Comparison of ENCODE assay signal across 32 cellular contexts in the genomic region with DNA sequence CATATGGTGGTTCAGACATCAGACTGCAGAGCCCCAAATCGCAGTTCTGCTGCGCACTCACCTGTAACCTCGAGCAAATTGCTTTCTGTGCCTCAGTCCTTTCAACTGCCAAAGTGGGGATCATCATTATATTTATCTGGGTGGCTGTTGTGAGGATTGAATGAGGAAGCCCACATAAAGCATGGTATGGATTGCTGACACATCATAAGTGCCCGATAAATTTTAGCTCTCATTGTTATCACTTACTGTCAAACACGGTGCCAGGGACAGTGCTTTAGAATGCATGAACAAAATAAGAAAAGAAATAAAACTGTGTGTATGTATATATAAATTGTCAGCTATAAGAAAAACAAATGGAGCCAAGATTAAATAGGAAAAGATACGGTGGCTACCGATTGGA.
"Had no signal": no experiment of that assay in that cellular context is flagged by ENCODE, and none has a peak within 500 bp of the region (broad histone marks: within the 10 kb centered on the region; RNA-seq: fewer than 3 reads in every experiment).

No MANE protein-coding gene starts in this region.

- H3K4me1 Mint-ChIP-seq: activated B cell treated with CpG ODN at 0.5 μM for 24 hours; activated CD4-positive, alpha-beta T cell treated with anti-CD3 and anti-CD28 coated beads, Interleukin-2, amount 10 ng/mL, durations not matched to agents 24 days and 14 days; activated naive CD4-positive, alpha-beta T cell treated with anti-CD3 and anti-CD28 coated beads, Interleukin-2, amount 10 ng/mL, durations not matched to agents 7 days and 5 days; activated naive CD4-positive, alpha-beta T cell treated with anti-CD3 and anti-CD28 coated beads, Interleukin-2, amount 50 U/mL, for 24 hours; activated naive CD8-positive, alpha-beta T cell treated with anti-CD3 and anti-CD28 coated beads, Interleukin-2, amount 10 ng/mL, durations not matched to agents 7 days and 5 days; activated naive CD8-positive, alpha-beta T cell treated with anti-CD3 and anti-CD28 coated beads, Interleukin-2, amount 50 U/mL, for 24 hours had no signal

- H3K27me3 ChIP-seq: ascending aorta, brain microvascular endothelial cell, breast epithelium had no signal

- H3K36me3 ChIP-seq: ascending aorta, brain microvascular endothelial cell, breast epithelium had no signal

- H3K4me1 ChIP-seq: ascending aorta, breast epithelium had no signal

- H3K9me3 ChIP-seq: ascending aorta, breast epithelium had no signal

- ATAC-seq: activated CD8-positive, alpha-beta T cell treated with anti-CD3 and anti-CD28 coated beads for 36 hours; activated naive CD8-positive, alpha-beta T cell treated with anti-CD3 and anti-CD28 coated beads, Interleukin-2, amount 50 U/mL, for 24 hours had no signal

- H3K27ac Mint-ChIP-seq: activated B cell treated with CpG ODN at 0.5 μM for 24 hours; activated CD4-positive, alpha-beta memory T cell treated with anti-CD3 and anti-CD28 coated beads for 36 hours; activated CD4-positive, alpha-beta T cell treated with anti-CD3 and anti-CD28 coated beads, Interleukin-2, amount 10 ng/mL, durations not matched to agents 24 days and 14 days; activated CD8-positive, alpha-beta T cell treated with anti-CD3 and anti-CD28 coated beads for 36 hours; activated naive CD4-positive, alpha-beta T cell treated with anti-CD3 and anti-CD28 coated beads, Interleukin-2, amount 10 ng/mL, durations not matched to agents 7 days and 5 days; activated naive CD4-positive, alpha-beta T cell treated with anti-CD3 and anti-CD28 coated beads, Interleukin-2, amount 50 U/mL, for 24 hours; activated naive CD8-positive, alpha-beta T cell; activated naive CD8-positive, alpha-beta T cell treated with anti-CD3 and anti-CD28 coated beads, Interleukin-2, amount 10 ng/mL, durations not matched to agents 7 days and 5 days; activated naive CD8-positive, alpha-beta T cell treated with anti-CD3 and anti-CD28 coated beads, Interleukin-2, amount 50 U/mL, for 24 hours; activated T-cell treated with anti-CD3 and anti-CD28 coated beads, Interleukin-2, amount 50 U/mL, for 24 hours; activated T-helper 2 cell treated with anti-CD3 and anti-CD28 coated beads, Interferon-gamma antibody, Interleukin-2, Interleukin-4, amounts not matched to agents 10 μg/mL and 5 μg/mL and 100 μg/mL, durations not matched to agents 14 hours and 24 hours and 36 hours; T-helper 1 cell treated with Interleukin-12 subunit alpha and Interleukin-12 subunit beta and Interleukin-4 antibody, amounts not matched to agents 30 μg/mL and 1 μg/mL, for 36 hours; T-helper 2 cell treated with Interferon-gamma antibody and Interleukin-4, amounts not matched to agents 5 μg/mL and 100 μg/mL, for 36 hours had no signal

- H3K9me3 Mint-ChIP-seq: activated B cell treated with CpG ODN at 0.5 μM for 24 hours; activated CD4-positive, alpha-beta memory T cell treated with anti-CD3 and anti-CD28 coated beads for 36 hours; activated CD4-positive, alpha-beta T cell treated with anti-CD3 and anti-CD28 coated beads, Interleukin-2, amount 10 ng/mL, durations not matched to agents 24 days and 14 days; activated CD8-positive, alpha-beta T cell treated with anti-CD3 and anti-CD28 coated beads for 36 hours; activated naive CD4-positive, alpha-beta T cell treated with anti-CD3 and anti-CD28 coated beads, Interleukin-2, amount 10 ng/mL, durations not matched to agents 7 days and 5 days; activated naive CD4-positive, alpha-beta T cell treated with anti-CD3 and anti-CD28 coated beads, Interleukin-2, amount 50 U/mL, for 24 hours; activated naive CD8-positive, alpha-beta T cell treated with anti-CD3 and anti-CD28 coated beads, Interleukin-2, amount 10 ng/mL, durations not matched to agents 7 days and 5 days; activated naive CD8-positive, alpha-beta T cell treated with anti-CD3 and anti-CD28 coated beads, Interleukin-2, amount 50 U/mL, for 24 hours; activated T-cell treated with anti-CD3 and anti-CD28 coated beads, Interleukin-2, amount 50 U/mL, for 24 hours; activated T-helper 2 cell treated with anti-CD3 and anti-CD28 coated beads, Interferon-gamma antibody, Interleukin-2, Interleukin-4, amounts not matched to agents 10 μg/mL and 5 μg/mL and 100 μg/mL, durations not matched to agents 14 hours and 24 hours and 36 hours; T-helper 1 cell treated with Interleukin-12 subunit alpha and Interleukin-12 subunit beta and Interleukin-4 antibody, amounts not matched to agents 30 μg/mL and 1 μg/mL, for 36 hours; T-helper 2 cell treated with Interferon-gamma antibody and Interleukin-4, amounts not matched to agents 5 μg/mL and 100 μg/mL, for 36 hours had no signal

- H3K27ac ChIP-seq: ascending aorta, brain microvascular endothelial cell, breast epithelium, VCaP had no signal

- H3K36me3 Mint-ChIP-seq: activated CD4-positive, alpha-beta memory T cell treated with anti-CD3 and anti-CD28 coated beads for 36 hours; activated naive CD4-positive, alpha-beta T cell treated with anti-CD3 and anti-CD28 coated beads, Interleukin-2, amount 10 ng/mL, durations not matched to agents 7 days and 5 days; activated naive CD4-positive, alpha-beta T cell treated with anti-CD3 and anti-CD28 coated beads, Interleukin-2, amount 50 U/mL, for 24 hours; activated naive CD8-positive, alpha-beta T cell; activated naive CD8-positive, alpha-beta T cell treated with anti-CD3 and anti-CD28 coated beads, Interleukin-2, amount 10 ng/mL, durations not matched to agents 7 days and 5 days had no signal

- FAIRE-seq: TTC549 had no signal

- H3K4me3 ChIP-seq: ascending aorta, breast epithelium had no signal

- H3K27me3 Mint-ChIP-seq: activated B cell treated with CpG ODN at 0.5 μM for 24 hours; activated CD4-positive, alpha-beta memory T cell treated with anti-CD3 and anti-CD28 coated beads for 36 hours; activated CD4-positive, alpha-beta T cell treated with anti-CD3 and anti-CD28 coated beads, Interleukin-2, amount 10 ng/mL, durations not matched to agents 24 days and 14 days; activated naive CD4-positive, alpha-beta T cell treated with anti-CD3 and anti-CD28 coated beads, Interleukin-2, amount 10 ng/mL, durations not matched to agents 7 days and 5 days; activated naive CD4-positive, alpha-beta T cell treated with anti-CD3 and anti-CD28 coated beads, Interleukin-2, amount 50 U/mL, for 24 hours; activated naive CD8-positive, alpha-beta T cell treated with anti-CD3 and anti-CD28 coated beads, Interleukin-2, amount 10 ng/mL, durations not matched to agents 7 days and 5 days had no signal

- DNase-seq: activated B cell treated with CpG ODN at 0.5 μM for 24 hours; activated CD4-positive, alpha-beta memory T cell treated with anti-CD3 and anti-CD28 coated beads for 36 hours; activated CD4-positive, alpha-beta T cell treated with anti-CD3 and anti-CD28 coated beads for 4 hours; activated CD4-positive, alpha-beta T cell treated with anti-CD3 and anti-CD28 coated beads, Interleukin-2, amount 10 ng/mL, durations not matched to agents 24 days and 14 days; activated CD4-positive, alpha-beta T cell treated with anti-CD3 and anti-CD28 coated beads, Interleukin-2, amount 50 U/mL, for 1 hour; activated CD4-positive, alpha-beta T cell treated with anti-CD3 and anti-CD28 coated beads, Interleukin-2, amount 50 U/mL, for 4 hours; activated CD4-positive, CD25-positive, alpha-beta regulatory T cell treated with anti-CD3 and anti-CD28 coated beads, Interleukin-2, amount 50 U/mL, for 72 hours; activated CD8-positive, alpha-beta memory T cell treated with anti-CD3 and anti-CD28 coated beads, Interleukin-2, amount 50 U/mL, for 4 hours; activated CD8-positive, alpha-beta T cell treated with anti-CD3 and anti-CD28 coated beads for 36 hours; activated effector memory CD4-positive, alpha-beta T cell treated with Interleukin-2 at 50 U/mL for 16 hours; activated gamma-delta T cell; activated naive CD4-positive, alpha-beta T cell treated with anti-CD3 and anti-CD28 coated beads, Interleukin-2, amount 10 ng/mL, durations not matched to agents 7 days and 5 days; activated naive CD4-positive, alpha-beta T cell treated with Interleukin-2 at 50 U/mL for 16 hours; activated naive CD8-positive, alpha-beta T cell treated with anti-CD3 and anti-CD28 coated beads, Interleukin-2, amount 10 ng/mL, durations not matched to agents 7 days and 5 days; activated naive CD8-positive, alpha-beta T cell treated with anti-CD3 and anti-CD28 coated beads, Interleukin-2, amount 50 U/mL, for 24 hours; activated T-cell treated with anti-CD3 and anti-CD28 coated beads, Interleukin-2, amount 50 U/mL, for 24 hours; activated T-cell treated with anti-CD3 and anti-CD28 coated beads, Interleukin-2, amount 50 U/mL, for 48 hours; anterior cingulate cortex; brain microvascular endothelial cell; central memory CD4-positive, alpha-beta T cell; T-helper 1 cell; T-helper 2 cell; T-helper 9 cell had no signal

- H3K4me3 Mint-ChIP-seq: activated B cell treated with CpG ODN at 0.5 μM for 24 hours; activated CD4-positive, alpha-beta memory T cell treated with anti-CD3 and anti-CD28 coated beads for 36 hours; activated CD4-positive, alpha-beta T cell treated with anti-CD3 and anti-CD28 coated beads, Interleukin-2, amount 10 ng/mL, durations not matched to agents 24 days and 14 days; activated CD8-positive, alpha-beta T cell treated with anti-CD3 and anti-CD28 coated beads for 36 hours; activated naive CD4-positive, alpha-beta T cell treated with anti-CD3 and anti-CD28 coated beads, Interleukin-2, amount 10 ng/mL, durations not matched to agents 7 days and 5 days; activated naive CD4-positive, alpha-beta T cell treated with anti-CD3 and anti-CD28 coated beads, Interleukin-2, amount 50 U/mL, for 24 hours; activated naive CD8-positive, alpha-beta T cell; activated naive CD8-positive, alpha-beta T cell treated with anti-CD3 and anti-CD28 coated beads, Interleukin-2, amount 10 ng/mL, durations not matched to agents 7 days and 5 days; activated naive CD8-positive, alpha-beta T cell treated with anti-CD3 and anti-CD28 coated beads, Interleukin-2, amount 50 U/mL, for 24 hours; activated T-cell treated with anti-CD3 and anti-CD28 coated beads, Interleukin-2, amount 50 U/mL, for 24 hours; T-helper 1 cell treated with Interleukin-12 subunit alpha and Interleukin-12 subunit beta and Interleukin-4 antibody, amounts not matched to agents 30 μg/mL and 1 μg/mL, for 36 hours; T-helper 2 cell treated with Interferon-gamma antibody and Interleukin-4, amounts not matched to agents 5 μg/mL and 100 μg/mL, for 36 hours had no signal
